In genomic region chr2:229431331-229431954, GRCh38 we compare ENCODE assay signal across 8 cellular contexts.
A peak's percentile ranks its signal among the peaks of the same experiment; 100 is the strongest.
DNase-seq lines count a peak whose midpoint lies in the region; ATAC-seq and TF ChIP-seq lines count a peak whose summit lies in the region.

No MANE protein-coding gene starts in this region.

- peak; percentile 31 for TF ChIP-seq CTCF in MM.1S (IDR thresholded peaks at IDR 0.05; ENCODE audit: low read length)

- H3K79me2 ChIP-seq in MM.1S (ENCODE audit: low read length): no peaks in the 10 kb centered on the region

- H3K4me2 ChIP-seq in MM.1S (ENCODE audit: low read depth, low read length): no peak overlapping the region

- ATAC-seq in HG02798 (IDR thresholded peaks at IDR 0.05; ENCODE audit: poor library complexity, unreplicated experiment) (no peak), GM21529 (IDR thresholded peaks at IDR 0.05; ENCODE audit: unreplicated experiment) (no peak), GM19463 (IDR thresholded peaks at IDR 0.05; ENCODE audit: unreplicated experiment) (no peak)

- H3F3A ChIP-seq in MM.1S (ENCODE audit: insufficient read depth, low read length): no peaks in the 10 kb centered on the region

- H3K4me3 ChIP-seq in MM.1S (ENCODE audit: low read length): no peak overlapping the region

- H3K4me1 ChIP-seq in MM.1S (ENCODE audit: low read length): no peaks in the 10 kb centered on the region

- H3K27ac ChIP-seq in MM.1S (ENCODE audit: low read length): no peak overlapping the region

- no peak overlapping the region for H3K9ac ChIP-seq in MM.1S (ENCODE audit: low read length)

- H4K20me1 ChIP-seq in MM.1S (ENCODE audit: insufficient read depth, low read length): no peaks in the 10 kb centered on the region

- no peak overlapping the region for H2AFZ ChIP-seq in MM.1S (ENCODE audit: low read length)

- H3K9me2 ChIP-seq in MM.1S (replicated peaks; ENCODE audit: insufficient read depth, low read length): no peaks in the 10 kb centered on the region

- no peaks in the 10 kb centered on the region for H3K36me3 ChIP-seq in MM.1S (replicated peaks; ENCODE audit: insufficient read depth, low read length)

- no peaks in the 10 kb centered on the region for H3K27me3 ChIP-seq in MM.1S (replicated peaks; ENCODE audit: insufficient read depth, low read length)

- DNase-seq in EH (ENCODE audit: low read depth): peak; percentile 61
- peak; percentile 43 for DNase-seq in MM.1S
- peak; percentile 72 for DNase-seq in amniotic epithelial cell (ENCODE audit: low read depth)
- peak; percentile 61 for DNase-seq in kidney glomerular epithelial cell (lab: John Stamatoyannopoulos, UW)
- no peak for DNase-seq in stimulated activated CD4-positive, alpha-beta T cell treated with anti-CD3 and anti-CD28 coated beads, Interleukin-2, amount 100 ng/mL, for 24 hours

- H3K9me3 ChIP-seq in MM.1S (replicated peaks; ENCODE audit: insufficient read depth, low read length): no peaks in the 10 kb centered on the region

Comparison
In these comparisons a context has a peak if more than half of its experiments do, and no peak if none do; other contexts are left out.
1. DNase-seq: peak in EH (single experiment), MM.1S (single experiment), amniotic epithelial cell (single experiment) and kidney glomerular epithelial cell (single experiment); none in stimulated activated CD4-positive, alpha-beta T cell treated with anti-CD3 and anti-CD28 coated beads, Interleukin-2, amount 100 ng/mL, for 24 hours (0 of 2).